ENCODE assay signal across 8 cellular contexts in genomic region chr11:130071211-130071712, GRCh38. TPM values are rescaled to one million over a fixed set of nuclear protein-coding genes. Genes with fewer than 3 reads are reported as not detected.
DNase-seq lines count a peak whose midpoint lies in the region; ATAC-seq, FAIRE-seq and TF ChIP-seq lines count a peak whose summit lies in the region.

No MANE protein-coding gene starts in this region.

- no peak overlapping the region for H3K4me3 ChIP-seq in CD8-positive, alpha-beta memory T cell (ENCODE audit: low read length)
- H3K4me3 ChIP-seq in KMS-11 (IDR thresholded peaks at IDR 0.05; ENCODE audit: insufficient read depth, low read depth, low read length), result no peak overlapping the region
- H3K4me3 ChIP-seq in astrocyte (ENCODE audit: insufficient read depth, low read depth, low read length), result peak overlapping the region; percentile 73
- peak overlapping the region; percentile 84 to 89 for H3K4me3 ChIP-seq in testis

- peak overlapping the region; percentile 86 to 96 (median 88) for H3K4me3 Mint-ChIP-seq in CD8-positive, alpha-beta memory T cell
- peak overlapping the region; percentile 99 for H3K4me3 Mint-ChIP-seq in astrocyte (ENCODE audit: unreplicated experiment)

- H4K20me1 ChIP-seq in KMS-11 (ENCODE audit: insufficient read depth) (no peaks in the 10 kb centered on the region), astrocyte (ENCODE audit: insufficient read depth, low read length) (peaks cover 48% of the 10 kb centered on the region)

- no peak for FAIRE-seq in astrocyte (lab: Jason Lieb, UNC)

- H3K4me1 Mint-ChIP-seq in CD8-positive, alpha-beta memory T cell, result peaks cover 19 to 27% (median 22%) of the 10 kb centered on the region in 3 donors
- H3K4me1 Mint-ChIP-seq in astrocyte (ENCODE audit: low read depth, unreplicated experiment), result peaks cover 10% of the 10 kb centered on the region

- no peak for DNase-seq in CD8-positive, alpha-beta memory T cell
- DNase-seq in astrocyte (ENCODE audit: low read depth), result peak; percentile 42
- peak; percentile 52 for DNase-seq in left kidney (ENCODE audit: low read depth, low spot score)
- DNase-seq in testis, result no peak
- no peak for DNase-seq in GM10248 (ENCODE audit: extremely low spot score)

- no peak overlapping the region for H2AFZ ChIP-seq in KMS-11 (ENCODE audit: low read depth)
- H2AFZ ChIP-seq in astrocyte (ENCODE audit: low read depth, low read length), result no peak overlapping the region

- peak overlapping the region; percentile 30 for H3K27ac ChIP-seq in CD8-positive, alpha-beta memory T cell (ENCODE audit: low read depth, low read length)
- H3K27ac ChIP-seq in KMS-11 (no peak overlapping the region), astrocyte (ENCODE audit: low read depth, low read length) (no peak overlapping the region), testis (peak overlapping the region; percentile 71 to 95)

- H3K4me2 ChIP-seq in KMS-11, result peak overlapping the region; percentile 92
- H3K4me2 ChIP-seq in astrocyte (ENCODE audit: low read length), result peak overlapping the region; percentile 97

- no peaks in the 10 kb centered on the region for H3K36me3 ChIP-seq in CD8-positive, alpha-beta memory T cell (ENCODE audit: insufficient read depth, low read length)
- H3K36me3 ChIP-seq in KMS-11 (ENCODE audit: insufficient read depth) (no peaks in the 10 kb centered on the region), astrocyte (ENCODE audit: insufficient read depth, low read length) (no peaks in the 10 kb centered on the region), testis (ENCODE audit: low read depth, missing control alignments) (no peaks in the 10 kb centered on the region)

- peak overlapping the region in 7 of 8 donors; percentile 61 to 94 (median 83) for H3K27ac Mint-ChIP-seq in CD8-positive, alpha-beta memory T cell
- H3K27ac Mint-ChIP-seq in astrocyte (ENCODE audit: unreplicated experiment), result peak overlapping the region; percentile 84

- H3K9me3 ChIP-seq in CD8-positive, alpha-beta memory T cell (ENCODE audit: low read length), result no peaks in the 10 kb centered on the region
- H3K9me3 ChIP-seq in astrocyte (ENCODE audit: insufficient read depth, low read depth, low read length) (no peaks in the 10 kb centered on the region), testis (no peaks in the 10 kb centered on the region)

- WGBS in testis, 2 donors, result 33 to 39% methylated on average over 11 of the region's 11 CpGs

- POLR2A ChIA-PET in CD8-positive, alpha-beta memory T cell (lab: Charles Lee), result interaction anchor here (3.4 kb wide), 1 partner anchor 68 kb away, joined by 48 read pairs; the partner anchor contains the start of gene PRDM10
- POLR2A ChIA-PET in GM10248 (lab: Yijun Ruan, JAX), result interaction anchor here (1.0 kb wide), 1 partner anchor 68 kb away, joined by 4 read pairs; the partner anchor contains the start of gene PRDM10

- H3K9ac ChIP-seq in KMS-11, result no peak overlapping the region
- peak overlapping the region; percentile 85 for H3K9ac ChIP-seq in astrocyte (ENCODE audit: low read length)

- ATAC-seq in GM18873 (IDR thresholded peaks at IDR 0.05; ENCODE audit: low FRiP score, unreplicated experiment) (no peak), GM18498 (IDR thresholded peaks at IDR 0.05; ENCODE audit: unreplicated experiment) (no peak)

- intact Hi-C loops in testis (cut with DNase I; ENCODE audit: low total_unique reads), result loop anchor here (5.0 kb wide), 1 partner anchor 69 kb away; the partner anchor contains the start of gene PRDM10

- no peak for TF ChIP-seq POLR2A in testis (IDR thresholded peaks at IDR 0.05)

- CTCF ChIA-PET in CD8-positive, alpha-beta memory T cell (lab: Charles Lee), result interaction anchor here (0.8 to 3.0 kb wide), 9 partner anchors 8 to 148 kb away, joined by 3 to 20 read pairs (median 3); partner anchors contain the start of gene PRDM10
- CTCF ChIA-PET in GM10248 (lab: Yijun Ruan, JAX), result interaction anchor here (0.8 to 1.5 kb wide), 7 partner anchors 16 to 81 kb away, joined by 3 to 6 read pairs (median 4); no protein-coding TSS in a partner anchor

- peaks cover 0 to 6% of the 10 kb centered on the region in 2 donors for H3K27me3 Mint-ChIP-seq in CD8-positive, alpha-beta memory T cell
- H3K27me3 Mint-ChIP-seq in astrocyte (ENCODE audit: low read depth, unreplicated experiment), result no peaks in the 10 kb centered on the region

- H3K27me3 ChIP-seq in CD8-positive, alpha-beta memory T cell (ENCODE audit: insufficient read depth, low read length, poor library complexity, severe bottlenecking), result no peaks in the 10 kb centered on the region
- H3K27me3 ChIP-seq in KMS-11 (ENCODE audit: insufficient read depth, low read depth) (no peaks in the 10 kb centered on the region), astrocyte (ENCODE audit: insufficient read depth, low read length) (no peaks in the 10 kb centered on the region), testis (no peaks in the 10 kb centered on the region)

- H3K79me2 ChIP-seq in KMS-11 (ENCODE audit: insufficient read depth, low read depth) (peaks cover 32% of the 10 kb centered on the region; the same call in 1 of the 2 replicates), astrocyte (ENCODE audit: insufficient read depth, low read length) (peaks cover 57% of the 10 kb centered on the region)

- TF ChIP-seq CTCF in KMS-11 (conservative IDR thresholded peaks at IDR 0.05; ENCODE audit: low read depth, low read length) (no peak), astrocyte (IDR thresholded peaks at IDR 0.05; ENCODE audit: insufficient read depth, low read depth, low read length) (no peak), testis (IDR thresholded peaks at IDR 0.05) (no peak), GM10248 (IDR thresholded peaks at IDR 0.05; ENCODE audit: control extremely low read depth, extremely low read depth, low read depth, missing control alignments) (no peak)

- H3K36me3 Mint-ChIP-seq in CD8-positive, alpha-beta memory T cell, result peaks cover 0 to 10% (median 0%) of the 10 kb centered on the region in 3 donors
- H3K36me3 Mint-ChIP-seq in astrocyte (ENCODE audit: low read depth, unreplicated experiment), result peaks cover 3% of the 10 kb centered on the region

- H3K4me1 ChIP-seq in CD8-positive, alpha-beta memory T cell (ENCODE audit: insufficient read depth, low read length), result peaks cover 16% of the 10 kb centered on the region
- H3K4me1 ChIP-seq in KMS-11 (ENCODE audit: low read depth, poor library complexity, severe bottlenecking) (peaks cover 8% of the 10 kb centered on the region), astrocyte (ENCODE audit: insufficient read depth, low read length) (peaks cover 18% of the 10 kb centered on the region), testis (peaks cover 8% of the 10 kb centered on the region)

- H3K9me3 Mint-ChIP-seq in CD8-positive, alpha-beta memory T cell, result no peaks in the 10 kb centered on the region
- H3K9me3 Mint-ChIP-seq in astrocyte (ENCODE audit: unreplicated experiment), result no peaks in the 10 kb centered on the region

RNA-seq across cellular contexts. Expression of gene APLP2, which starts 1.6 kb away (rescaled TPM):
- 10 to 100 TPM; 58.5 to 60.1 TPM for total RNA-seq in CD8-positive, alpha-beta memory T cell
- 58.8 TPM for polyA plus RNA-seq in CD8-positive, alpha-beta memory T cell
- total RNA-seq in astrocyte, result 804 and 849 TPM in 2 replicates
- total RNA-seq in testis, result 100 to 1,000 TPM; 105 to 130 TPM
- polyA plus RNA-seq in testis (ENCODE audit: insufficient read depth, low read depth, low replicate concordance), result 159 TPM

Comparison
In these comparisons a context has a peak if more than half of its experiments do, and no peak if none do; other contexts are left out.
1. DNase-seq: peak in astrocyte (single experiment) and left kidney (single experiment); none in CD8-positive, alpha-beta memory T cell (0 of 5), testis (single experiment) and GM10248 (single experiment).
2. H3K27ac ChIP-seq: peak in CD8-positive, alpha-beta memory T cell (single experiment) and testis (2 of 2); none in KMS-11 (single experiment) and astrocyte (single experiment).
3. H3K4me3 ChIP-seq: peak in astrocyte (single experiment) and testis (2 of 2); none in CD8-positive, alpha-beta memory T cell (single experiment) and KMS-11 (single experiment).